8 cellular contexts compared by ENCODE assay signal in genomic region chr13:40920826-40921225, GRCh38.
A peak's percentile ranks its signal among the peaks of the same experiment; 100 is the strongest.
DNase-seq lines count a peak whose midpoint lies in the region; ATAC-seq and TF ChIP-seq lines count a peak whose summit lies in the region.

No MANE protein-coding gene starts in this region.

- H3K9me3 Mint-ChIP-seq in activated CD8-positive, alpha-beta T cell treated with anti-CD3 and anti-CD28 coated beads for 36 hours = no peaks in the 10 kb centered on the region

- in situ Hi-C loops in HAP-1 (cut with MboI; ENCODE audit: low sequenced_read_pairs) = no loop called here

- POLR2A ChIA-PET in activated CD8-positive, alpha-beta T cell treated with anti-CD3 and anti-CD28 coated beads for 36 hours (lab: Charles Lee) = interaction anchor here (1.0 to 1.9 kb wide), 10 partner anchors 8 to 141 kb away, joined by 3 to 11 read pairs (median 4); partner anchors contain the start of genes ELF1 and WBP4

- peaks cover 3% of the 10 kb centered on the region for H3K36me3 Mint-ChIP-seq in activated CD8-positive, alpha-beta T cell treated with anti-CD3 and anti-CD28 coated beads for 36 hours (ENCODE audit: low read depth)

- TF ChIP-seq CTCF in activated CD8-positive, alpha-beta T cell treated with anti-CD3 and anti-CD28 coated beads for 36 hours (IDR thresholded peaks at IDR 0.05) = no peak
- no peak for TF ChIP-seq CTCF in spleen (IDR thresholded peaks at IDR 0.05 in 8 of 11, conservative IDR thresholded peaks at IDR 0.05 in 3 of 11)

- DNase-seq in HAP-1 (ENCODE audit: low spot score in 2 of 2) = no peak
- DNase-seq in activated CD8-positive, alpha-beta T cell treated with anti-CD3 and anti-CD28 coated beads for 36 hours = no peak
- DNase-seq in iPS DF 6.9 (ENCODE audit: low read depth, low spot score) = no peak
- DNase-seq in spleen = no peak
- no peak for DNase-seq in NCI-H1436 treated with DMSO at 0.1 percent for 48 hours (lab: John Stamatoyannopoulos, UW)
- DNase-seq in cortex of kidney (lab: John Stamatoyannopoulos, UW) = no peak

- H3K27ac ChIP-seq in iPS DF 6.9 (ENCODE audit: low read length) = no peak overlapping the region
- H3K27ac ChIP-seq in spleen = peak overlapping the region; percentile 84 to 91 (median 87)

- no peaks in the 10 kb centered on the region for H3K27me3 Mint-ChIP-seq in activated CD8-positive, alpha-beta T cell treated with anti-CD3 and anti-CD28 coated beads for 36 hours

- no peaks in the 10 kb centered on the region for H3K27me3 ChIP-seq in HAP-1 (ENCODE audit: low read depth)
- no peaks in the 10 kb centered on the region for H3K27me3 ChIP-seq in iPS DF 6.9 (ENCODE audit: control insufficient read depth, insufficient read depth, low read length)
- H3K27me3 ChIP-seq in spleen (replicated peaks in 1 of 7) = no peaks in the 10 kb centered on the region

- H3K4me3 ChIP-seq in HAP-1 (peak overlapping the region; percentile 44), iPS DF 6.9 (ENCODE audit: low read length) (peak overlapping the region; percentile 48; the same call in 1 of the 2 replicates), spleen (peak overlapping the region; percentile 57 to 89 (median 65))

- H3K27ac Mint-ChIP-seq in activated CD8-positive, alpha-beta T cell treated with anti-CD3 and anti-CD28 coated beads for 36 hours = peak overlapping the region; percentile 88

- no peaks in the 10 kb centered on the region for H3K36me3 ChIP-seq in HAP-1 (replicated peaks)
- no peaks in the 10 kb centered on the region for H3K36me3 ChIP-seq in iPS DF 6.9 (ENCODE audit: control insufficient read depth, insufficient read depth, low read length)
- H3K36me3 ChIP-seq in spleen = peaks cover 0 to 5% (median 0%) of the 10 kb centered on the region in 6 donors

- H3K4me1 ChIP-seq in HAP-1 = peaks cover 3% of the 10 kb centered on the region
- H3K4me1 ChIP-seq in iPS DF 6.9 (ENCODE audit: control insufficient read depth, insufficient read depth, low read length) = no peaks in the 10 kb centered on the region
- H3K4me1 ChIP-seq in spleen = peaks cover 6 to 33% (median 14%) of the 10 kb centered on the region in 6 donors

- no CpG with 5 or more reads among the region's 5 CpGs for WGBS in iPS DF 6.9 (ENCODE audit: insufficient coverage, insufficient read length)
- 18 to 32% (median 25%) methylated on average over 5 of the region's 5 CpGs for WGBS in spleen, 5 donors

- ATAC-seq in activated CD8-positive, alpha-beta T cell treated with anti-CD3 and anti-CD28 coated beads for 36 hours = no peak
- ATAC-seq in HG02763 (IDR thresholded peaks at IDR 0.05; ENCODE audit: unreplicated experiment) (no peak), GM21367 (IDR thresholded peaks at IDR 0.05; ENCODE audit: unreplicated experiment) (no peak)

- CTCF ChIA-PET in activated CD8-positive, alpha-beta T cell treated with anti-CD3 and anti-CD28 coated beads for 36 hours (lab: Charles Lee) = interaction anchor here (0.8 to 2.3 kb wide), 13 partner anchors 10 to 302 kb away, joined by 3 to 11 read pairs (median 4); no protein-coding TSS in a partner anchor

- no peak for TF ChIP-seq POLR2A in spleen (IDR thresholded peaks at IDR 0.05)

- peak overlapping the region; percentile 87 for H3K4me3 Mint-ChIP-seq in activated CD8-positive, alpha-beta T cell treated with anti-CD3 and anti-CD28 coated beads for 36 hours

- intact Hi-C loops in activated CD8-positive, alpha-beta T cell treated with anti-CD3 and anti-CD28 coated beads for 36 hours (cut with micrococcal nuclease) = no loop called here
- intact Hi-C loops in spleen (cut with DNase I; ENCODE audit: low total_unique reads) = loop anchor here (10.0 kb wide), 1 partner anchor 134 kb away; no protein-coding TSS in a partner anchor

- H3K9me3 ChIP-seq in HAP-1 (no peaks in the 10 kb centered on the region), iPS DF 6.9 (ENCODE audit: control insufficient read depth, insufficient read depth, low read length) (no peaks in the 10 kb centered on the region), spleen (no peaks in the 10 kb centered on the region)

- peaks cover 29% of the 10 kb centered on the region for H3K4me1 Mint-ChIP-seq in activated CD8-positive, alpha-beta T cell treated with anti-CD3 and anti-CD28 coated beads for 36 hours (ENCODE audit: low read depth)
